Comparison of ENCODE assay signal across 8 cellular contexts in the genomic region with DNA sequence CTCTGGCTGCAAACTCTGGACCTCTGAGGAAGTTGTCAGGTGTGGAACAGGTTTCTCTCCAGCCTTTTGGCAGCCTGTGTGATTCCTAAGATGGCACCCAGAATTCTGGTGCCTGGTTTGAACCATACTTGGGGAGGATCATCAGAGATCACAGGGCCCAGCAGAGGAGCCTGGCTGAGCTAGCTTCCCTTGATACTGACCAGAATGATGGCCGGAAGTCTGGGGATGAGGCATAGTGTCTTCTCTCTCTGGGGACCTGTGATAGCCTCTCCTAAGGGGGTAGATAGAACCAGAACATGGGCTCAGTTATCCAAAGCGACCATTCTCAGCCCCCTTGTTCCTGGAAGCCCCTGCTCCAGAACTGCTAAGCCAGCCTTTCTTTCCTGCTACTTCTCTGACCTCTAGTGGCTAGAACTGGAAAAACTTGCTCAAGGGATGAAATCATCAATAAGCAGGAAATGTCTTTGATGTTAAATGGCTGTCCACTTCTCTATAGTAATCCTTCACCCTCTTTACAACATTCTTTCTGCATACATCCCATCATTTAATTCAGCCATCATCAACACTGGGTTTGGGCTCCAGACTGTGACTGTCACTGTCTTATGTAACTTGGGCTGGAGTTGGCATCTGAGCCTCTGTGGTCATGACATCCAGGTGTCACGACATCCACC. TPM values are rescaled to one million over a fixed set of nuclear protein-coding genes. Genes with fewer than 3 reads are reported as not detected.
A peak's percentile ranks its signal among the peaks of the same experiment; 100 is the strongest.
DNase-seq lines count a peak whose midpoint lies in the region; ATAC-seq lines count a peak whose summit lies in the region.

No MANE protein-coding gene starts in this region.

- H3K27me3 Mint-ChIP-seq in activated CD4-positive, alpha-beta T cell treated with anti-CD3 and anti-CD28 coated beads, Interleukin-2, amount 10 ng/mL, durations not matched to agents 24 days and 14 days = no peaks in the 10 kb centered on the region

- intact Hi-C loops in activated CD4-positive, alpha-beta T cell treated with anti-CD3 and anti-CD28 coated beads, Interleukin-2, amount 10 ng/mL, durations not matched to agents 24 days and 14 days (cut with micrococcal nuclease) = loop anchor here (5.0 to 10.0 kb wide), 3 partner anchors 336 to 1048 kb away; no protein-coding TSS in a partner anchor

- H3K27ac Mint-ChIP-seq in activated CD4-positive, alpha-beta T cell treated with anti-CD3 and anti-CD28 coated beads, Interleukin-2, amount 10 ng/mL, durations not matched to agents 24 days and 14 days = peak overlapping the region; percentile 74

- peak; percentile 84 for DNase-seq in activated CD4-positive, alpha-beta T cell treated with anti-CD3 and anti-CD28 coated beads, Interleukin-2, amount 10 ng/mL, durations not matched to agents 24 days and 14 days
- no peak for DNase-seq in activated CD4-positive, alpha-beta T cell treated with anti-CD3 and anti-CD28 coated beads, Interleukin-2, amount 50 U/mL, for 1 hour
- DNase-seq in Jurkat, Clone E6-1 (ENCODE audit: low read depth, low spot score) = peak; percentile 81
- DNase-seq in OCI-M1 (lab: John Stamatoyannopoulos, UW) (peak; percentile 79), dermis microvascular lymphatic vessel endothelial cell (ENCODE audit: low read depth in 2 of 2) (peak; percentile 45 to 72), myocyte (ENCODE audit: low read depth) (peak; percentile 64)
- no peak for DNase-seq in activated effector memory CD4-positive, alpha-beta T cell treated with anti-CD3 and anti-CD28 coated beads, Interleukin-2, amount 50 U/mL, for 16 hours

- no peak for ATAC-seq in GM18867 (IDR thresholded peaks at IDR 0.05; ENCODE audit: unreplicated experiment)

- peaks cover 6% of the 10 kb centered on the region for H3K9me3 Mint-ChIP-seq in activated CD4-positive, alpha-beta T cell treated with anti-CD3 and anti-CD28 coated beads, Interleukin-2, amount 10 ng/mL, durations not matched to agents 24 days and 14 days

- H3K4me3 Mint-ChIP-seq in activated CD4-positive, alpha-beta T cell treated with anti-CD3 and anti-CD28 coated beads, Interleukin-2, amount 10 ng/mL, durations not matched to agents 24 days and 14 days = peak overlapping the region; percentile 42

- no peak overlapping the region; the same call in 1 of the 2 replicates for H3K4me3 ChIP-seq in Jurkat, Clone E6-1 (ENCODE audit: low read length)

- peaks cover 42% of the 10 kb centered on the region for H3K36me3 Mint-ChIP-seq in activated CD4-positive, alpha-beta T cell treated with anti-CD3 and anti-CD28 coated beads, Interleukin-2, amount 10 ng/mL, durations not matched to agents 24 days and 14 days (ENCODE audit: low read depth)

- peaks cover 95% of the 10 kb centered on the region for H3K4me1 Mint-ChIP-seq in activated CD4-positive, alpha-beta T cell treated with anti-CD3 and anti-CD28 coated beads, Interleukin-2, amount 10 ng/mL, durations not matched to agents 24 days and 14 days

RNA-seq across cellular contexts. Expression of gene C9orf152, which starts 55.1 kb away (rescaled TPM):
- total RNA-seq in activated CD4-positive, alpha-beta T cell treated with anti-CD3 and anti-CD28 coated beads, Interleukin-2, amount 10 ng/mL, durations not matched to agents 24 days and 14 days = not detected in 2 replicates
- polyA plus RNA-seq in Jurkat, Clone E6-1 (2012; ENCODE audit: insufficient read depth, insufficient read length) = not detected
- total RNA-seq in dermis microvascular lymphatic vessel endothelial cell (not detected in 2 replicates), myocyte (not detected in 2 replicates)
- polyA plus RNA-seq in myocyte (2012) = 0.21 TPM

Comparison
In these comparisons a context has a peak if more than half of its experiments do, and no peak if none do; other contexts are left out.
1. DNase-seq: peak in activated CD4-positive, alpha-beta T cell treated with anti-CD3 and anti-CD28 coated beads, Interleukin-2, amount 10 ng/mL, durations not matched to agents 24 days and 14 days (single experiment), Jurkat, Clone E6-1 (single experiment), OCI-M1 (single experiment), dermis microvascular lymphatic vessel endothelial cell (2 of 2) and myocyte (single experiment); none in activated CD4-positive, alpha-beta T cell treated with anti-CD3 and anti-CD28 coated beads, Interleukin-2, amount 50 U/mL, for 1 hour (single experiment) and activated effector memory CD4-positive, alpha-beta T cell treated with anti-CD3 and anti-CD28 coated beads, Interleukin-2, amount 50 U/mL, for 16 hours (single experiment).